Comparison of ENCODE assay signal across 1 cellular context in the genomic region with DNA sequence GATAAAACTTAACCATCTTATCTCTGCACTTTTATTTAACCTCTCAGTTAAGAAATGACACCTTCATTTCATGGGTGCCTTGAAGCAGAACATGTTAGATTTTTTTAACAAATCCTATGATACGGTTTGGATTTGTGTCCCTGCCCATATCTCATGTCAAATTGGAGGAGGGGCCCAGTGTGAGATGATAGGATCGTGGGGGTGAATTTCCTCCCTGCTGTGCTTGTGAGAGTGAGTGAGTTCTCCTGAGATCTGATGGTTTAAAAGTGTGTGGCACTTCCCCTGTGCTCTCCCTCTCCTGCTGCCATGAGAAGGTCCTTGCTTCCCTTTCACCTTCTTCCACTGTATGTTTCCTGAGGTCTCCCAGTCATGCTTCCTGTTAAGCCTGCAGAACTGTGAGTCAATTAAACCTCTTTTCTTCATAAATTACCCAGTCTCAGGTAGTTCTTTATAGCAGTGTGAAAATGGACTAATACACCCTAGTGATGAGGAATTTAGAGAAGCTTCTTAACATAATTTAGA.
TF ChIP-seq lines count a peak whose summit lies in the region.

No MANE protein-coding gene starts in this region.

TF ChIP-seq in IMR-90, 13 proteins besides CTCF, POLR2A, EP300 and RAD21:
- TF ChIP-seq NFE2L2 (IDR thresholded peaks at IDR 0.05; ENCODE audit: low read depth, low read length) (no peak), CHD1 (IDR thresholded peaks at IDR 0.05; ENCODE audit: low read depth, low read length) (no peak), MAZ (IDR thresholded peaks at IDR 0.05; ENCODE audit: borderline replicate concordance, low read depth, low read length) (no peak), RCOR1 (IDR thresholded peaks at IDR 0.05; ENCODE audit: insufficient replicate concordance, low read length) (no peak)
